ENCODE assay signal across 8 cellular contexts in the genomic region with DNA sequence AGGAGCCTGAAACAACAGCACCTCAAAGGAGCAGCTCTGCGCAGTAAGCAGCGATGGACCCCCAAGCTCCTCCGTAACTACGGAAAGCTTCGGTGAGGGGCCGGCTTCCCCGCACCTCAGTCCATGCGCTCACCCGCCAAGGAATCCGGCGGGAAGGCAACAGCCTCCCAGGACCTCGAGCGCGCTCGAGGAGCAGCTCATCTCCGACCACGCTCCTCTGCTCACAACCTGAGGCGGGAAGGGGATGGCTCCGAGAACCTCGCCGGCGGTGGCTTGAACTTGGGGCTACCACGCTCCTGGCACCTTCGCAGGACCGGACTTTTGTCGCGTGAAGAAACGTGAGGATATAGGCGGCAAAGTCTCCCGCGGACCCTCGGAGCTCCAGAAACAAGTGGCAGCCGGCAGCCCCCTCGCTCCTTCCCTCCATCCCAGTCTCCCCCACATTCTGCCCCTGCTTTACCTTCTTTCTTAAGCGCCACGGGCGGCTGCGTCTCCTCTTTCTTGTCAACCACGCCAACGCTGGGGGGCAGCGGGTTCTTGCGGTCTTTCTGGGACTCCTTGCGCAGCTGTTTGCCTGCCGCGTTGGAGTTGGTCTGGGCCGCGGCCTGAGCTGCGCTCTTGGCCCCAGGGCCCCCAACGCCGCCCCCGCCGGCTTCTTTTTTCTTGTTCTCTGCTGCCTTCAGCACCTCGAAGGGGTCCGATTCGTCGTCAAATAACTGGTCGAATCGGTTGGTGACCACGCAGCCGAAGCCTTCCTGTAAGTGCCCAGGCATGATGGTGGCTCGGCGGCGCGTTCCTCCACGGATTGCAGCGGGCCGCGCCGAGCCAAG. TPM values are rescaled to one million over a fixed set of nuclear protein-coding genes. Genes with fewer than 3 reads are reported as not detected.
A peak's percentile ranks its signal among the peaks of the same experiment; 100 is the strongest.
DNase-seq lines count a peak whose midpoint lies in the region; ATAC-seq and TF ChIP-seq lines count a peak whose summit lies in the region.

No MANE protein-coding gene starts in this region.

- DNase-seq in WERI-Rb-1 = no peak
- peak; percentile 45 for DNase-seq in dermis blood vessel endothelial cell
- peak in 1 of 2 donors; percentile 11 for DNase-seq in memory B cell (ENCODE audit: low spot score in 2 of 2)
- peak; percentile 22 for DNase-seq in stimulated activated CD8-positive, alpha-beta memory T cell treated with anti-CD3 and anti-CD28 coated beads, Interleukin-12 subunit alpha, Interleukin-12 subunit beta, amount 100 ng/mL, for 4 hours (ENCODE audit: low read depth)
- no peak for DNase-seq in foreskin melanocyte

- H3K27me3 ChIP-seq in WERI-Rb-1 (ENCODE audit: insufficient read depth, low read depth, severe bottlenecking) = no peaks in the 10 kb centered on the region

- peaks cover 46% of the 10 kb centered on the region for H3K36me3 ChIP-seq in WERI-Rb-1

- H3K27ac Mint-ChIP-seq in memory B cell = peak overlapping the region; percentile 99

- H3K36me3 Mint-ChIP-seq in memory B cell = peaks cover 11% of the 10 kb centered on the region

- peak; percentile 63 for TF ChIP-seq POLR2A in GM18951 (IDR thresholded peaks at IDR 0.05; ENCODE audit: extremely low read depth, insufficient read depth, insufficient read length)

- no peak for TF ChIP-seq CTCF in 22Rv1 (IDR thresholded peaks at IDR 0.05)
- no peak for TF ChIP-seq CTCF in WERI-Rb-1 (IDR thresholded peaks at IDR 0.05; ENCODE audit: low read depth, low read length)

- H3K9me3 ChIP-seq in WERI-Rb-1 (ENCODE audit: severe bottlenecking) = no peaks in the 10 kb centered on the region

- peak overlapping the region; percentile 70 for H3K4me3 ChIP-seq in WERI-Rb-1 (ENCODE audit: low read depth, low read length)

- H3K27ac ChIP-seq in 22Rv1 (peak overlapping the region; percentile 96), WERI-Rb-1 (peak overlapping the region; percentile 89)

- in situ Hi-C loops in GM18951 (cut with MboI; ENCODE audit: low sequenced_read_pairs, unreplicated experiment) = no loop called here

- H3K9me3 Mint-ChIP-seq in memory B cell = no peaks in the 10 kb centered on the region

- H3K4me3 Mint-ChIP-seq in memory B cell = peak overlapping the region; percentile 94

- ATAC-seq in HG03342 (IDR thresholded peaks at IDR 0.05; ENCODE audit: unreplicated experiment) = peak; percentile 2
- ATAC-seq in memory B cell (ENCODE audit: low read depth) = peak; percentile 6

- peaks cover 31% of the 10 kb centered on the region for H3K4me1 Mint-ChIP-seq in memory B cell

- H3K27me3 Mint-ChIP-seq in memory B cell = no peaks in the 10 kb centered on the region

RNA-seq across cellular contexts. Expression of gene SERBP1, which starts 0.5 kb away (rescaled TPM):
- total RNA-seq in dermis blood vessel endothelial cell = 250 and 428 TPM in 2 replicates

Comparison
In these comparisons a context has a peak if more than half of its experiments do, and no peak if none do; other contexts are left out.
1. DNase-seq: peak in dermis blood vessel endothelial cell (single experiment) and stimulated activated CD8-positive, alpha-beta memory T cell treated with anti-CD3 and anti-CD28 coated beads, Interleukin-12 subunit alpha, Interleukin-12 subunit beta, amount 100 ng/mL, for 4 hours (single experiment); none in WERI-Rb-1 (single experiment) and foreskin melanocyte (single experiment).